In genomic region chr10:30346615-30347014, GRCh38 we compare ENCODE assay signal across 17 cellular contexts. TPM values are rescaled to one million over a fixed set of nuclear protein-coding genes. Genes with fewer than 3 reads are reported as not detected.
DNase-seq lines count a peak whose midpoint lies in the region; ATAC-seq and TF ChIP-seq lines count a peak whose summit lies in the region.
"Had no signal": no experiment of that assay in that cellular context is flagged by ENCODE, and none has a peak within 500 bp of the region (broad histone marks: within the 10 kb centered on the region; RNA-seq: fewer than 3 reads in every experiment).

No MANE protein-coding gene starts in this region.

- peaks cover 34% of the 10 kb centered on the region for H3K4me1 Mint-ChIP-seq in activated CD4-positive, alpha-beta T cell treated with anti-CD3 and anti-CD28 coated beads, Interleukin-2, amount 10 ng/mL, durations not matched to agents 24 days and 14 days

- H3K4me1 ChIP-seq in KMS-11 (ENCODE audit: low read depth, poor library complexity, severe bottlenecking): peaks cover 36% of the 10 kb centered on the region
- peaks cover 27% of the 10 kb centered on the region for H3K4me1 ChIP-seq in adipocyte (ENCODE audit: control insufficient read depth, insufficient read depth, low read length)
- H3K4me1 ChIP-seq in neuronal stem cell (ENCODE audit: control insufficient read depth in 2 of 2, insufficient read depth in 1 of 2, low read depth in 1 of 2, low read length in 2 of 2): peaks cover 0 to 5% of the 10 kb centered on the region in 2 donors

- H3K27ac Mint-ChIP-seq in activated CD4-positive, alpha-beta T cell treated with anti-CD3 and anti-CD28 coated beads, Interleukin-2, amount 10 ng/mL, durations not matched to agents 24 days and 14 days: peak overlapping the region; percentile 53

- no peak overlapping the region for H4K8ac ChIP-seq in neuronal stem cell (ENCODE audit: low read depth, low read length)

- no peak overlapping the region for H2BK12ac ChIP-seq in neuronal stem cell (ENCODE audit: low read length)

- H3K9me3 ChIP-seq in adipocyte (ENCODE audit: control insufficient read depth, low read length) (no peaks in the 10 kb centered on the region), neuronal stem cell (replicated peaks in 1 of 2; ENCODE audit: control insufficient read depth in 2 of 2, insufficient read depth in 1 of 2, low read depth in 1 of 2, low read length in 2 of 2) (no peaks in the 10 kb centered on the region)
- H3K9me3 ChIP-seq: vagina had no signal

- no peak overlapping the region for H2BK120ac ChIP-seq in neuronal stem cell (ENCODE audit: low read depth, low read length)

- H3K9ac ChIP-seq in KMS-11: no peak overlapping the region
- no peak overlapping the region for H3K9ac ChIP-seq in adipocyte (ENCODE audit: low read length)
- peak overlapping the region; percentile 21 for H3K9ac ChIP-seq in neuronal stem cell (ENCODE audit: low read depth, low read length, poor library complexity)

- no peaks in the 10 kb centered on the region for H3K27me3 ChIP-seq in KMS-11 (ENCODE audit: insufficient read depth, low read depth)
- no peaks in the 10 kb centered on the region for H3K27me3 ChIP-seq in adipocyte (replicated peaks; ENCODE audit: control insufficient read depth, insufficient read depth, low read length)
- no peaks in the 10 kb centered on the region for H3K27me3 ChIP-seq in neuronal stem cell (ENCODE audit: control insufficient read depth in 3 of 3, insufficient read depth in 3 of 3, low read depth in 1 of 3, low read length in 3 of 3)
- H3K27me3 ChIP-seq: vagina had no signal

- no peak overlapping the region for H3K23ac ChIP-seq in neuronal stem cell (ENCODE audit: low read depth, low read length, poor library complexity)

- H3K36me3 ChIP-seq in KMS-11 (ENCODE audit: insufficient read depth) (no peaks in the 10 kb centered on the region), adipocyte (ENCODE audit: control insufficient read depth, insufficient read depth, low read length, severe bottlenecking) (no peaks in the 10 kb centered on the region), neuronal stem cell (replicated peaks in 1 of 2; ENCODE audit: control insufficient read depth in 2 of 2, insufficient read depth in 2 of 2, low read length in 2 of 2) (peaks cover 3 to 18% of the 10 kb centered on the region in 2 donors)
- H3K36me3 ChIP-seq: vagina had no signal

- no peak overlapping the region for H3K14ac ChIP-seq in neuronal stem cell (ENCODE audit: low read length)

- peak; percentile 54 for DNase-seq in activated CD4-positive, alpha-beta T cell treated with anti-CD3 and anti-CD28 coated beads, Interleukin-2, amount 10 ng/mL, durations not matched to agents 24 days and 14 days
- DNase-seq in activated CD4-positive, alpha-beta T cell treated with anti-CD3 and anti-CD28 coated beads, Interleukin-2, amount 50 U/mL, for 1 hour: no peak
- DNase-seq in adipocyte (ENCODE audit: low read depth) (no peak), neuronal stem cell (ENCODE audit: low spot score) (no peak), NCI-H774 (lab: John Stamatoyannopoulos, UW) (no peak)
- DNase-seq: ACHN; activated CD8-positive, alpha-beta memory T cell treated with anti-CD3 and anti-CD28 coated beads, Interleukin-2, amount 50 U/mL, for 4 hours; NCI-H1092 treated with DMSO at 0.1 percent for 48 hours; NCI-H345; nucleus accumbens; stimulated activated CD4-positive, alpha-beta T cell treated with anti-CD3 and anti-CD28 coated beads, Interleukin-12 subunit alpha, Interleukin-12 subunit beta, amount 100 ng/mL, for 4 hours; T1000 had no signal

- peaks cover 75% of the 10 kb centered on the region for H3K79me2 ChIP-seq in KMS-11 (ENCODE audit: insufficient read depth, low read depth)

- H3K4me2 ChIP-seq in KMS-11: peak overlapping the region; percentile 70; the same call in 1 of the 2 replicates
- no peak overlapping the region for H3K4me2 ChIP-seq in neuronal stem cell (ENCODE audit: insufficient read depth, low read length, poor library complexity, severe bottlenecking)

- H3K27me3 Mint-ChIP-seq in activated CD4-positive, alpha-beta T cell treated with anti-CD3 and anti-CD28 coated beads, Interleukin-2, amount 10 ng/mL, durations not matched to agents 24 days and 14 days: no peaks in the 10 kb centered on the region

- H2AK5ac ChIP-seq in neuronal stem cell (ENCODE audit: low read depth, low read length): no peak overlapping the region

- no peak overlapping the region for H3K4ac ChIP-seq in neuronal stem cell (ENCODE audit: low read length)

- ATAC-seq in HG03521 (IDR thresholded peaks at IDR 0.05; ENCODE audit: unreplicated experiment): no peak
- ATAC-seq in GM19455 (IDR thresholded peaks at IDR 0.05; ENCODE audit: unreplicated experiment): no peak
- ATAC-seq: Panc1 had no signal

- no peak overlapping the region for H3K4me3 ChIP-seq in KMS-11 (IDR thresholded peaks at IDR 0.05; ENCODE audit: insufficient read depth, low read depth, low read length)
- H3K4me3 ChIP-seq in adipocyte (ENCODE audit: low read length): peak overlapping the region; percentile 100
- peak overlapping the region in 1 of 2 donors; percentile 41 for H3K4me3 ChIP-seq in neuronal stem cell (ENCODE audit: low read length in 2 of 2)
- H3K4me3 ChIP-seq: vagina had no signal

- H2BK15ac ChIP-seq in neuronal stem cell (ENCODE audit: low read length): no peak overlapping the region

- peaks cover 39% of the 10 kb centered on the region for H3K36me3 Mint-ChIP-seq in activated CD4-positive, alpha-beta T cell treated with anti-CD3 and anti-CD28 coated beads, Interleukin-2, amount 10 ng/mL, durations not matched to agents 24 days and 14 days (ENCODE audit: low read depth)

- H3K4me3 Mint-ChIP-seq in activated CD4-positive, alpha-beta T cell treated with anti-CD3 and anti-CD28 coated beads, Interleukin-2, amount 10 ng/mL, durations not matched to agents 24 days and 14 days: peak overlapping the region; percentile 90

- H3K79me1 ChIP-seq in neuronal stem cell (ENCODE audit: low read depth, low read length): peaks cover 3% of the 10 kb centered on the region

- intact Hi-C loops in activated CD4-positive, alpha-beta T cell treated with anti-CD3 and anti-CD28 coated beads, Interleukin-2, amount 10 ng/mL, durations not matched to agents 24 days and 14 days (cut with micrococcal nuclease): loop anchor here (5.0 to 10.0 kb wide), 2 partner anchors 322 to 939 kb away; no protein-coding TSS in a partner anchor

- TF ChIP-seq CTCF in KMS-11 (conservative IDR thresholded peaks at IDR 0.05; ENCODE audit: low read depth, low read length): no peak

- WGBS in neuronal stem cell (ENCODE audit: extremely low coverage in 2 of 2, insufficient read length in 2 of 2, insufficient replicate concordance in 1 of 2), 2 donors: no CpG with 5 or more reads among the region's 4 CpGs

- H3K9me3 Mint-ChIP-seq in activated CD4-positive, alpha-beta T cell treated with anti-CD3 and anti-CD28 coated beads, Interleukin-2, amount 10 ng/mL, durations not matched to agents 24 days and 14 days: no peaks in the 10 kb centered on the region

- H3K18ac ChIP-seq in neuronal stem cell (ENCODE audit: low read length): no peak overlapping the region

- no peak overlapping the region for H2AFZ ChIP-seq in KMS-11 (ENCODE audit: low read depth)
- no peak overlapping the region for H2AFZ ChIP-seq in neuronal stem cell (ENCODE audit: low read length)

- H3K27ac ChIP-seq in KMS-11: no peak overlapping the region
- no peak overlapping the region for H3K27ac ChIP-seq in neuronal stem cell (replicated peaks; ENCODE audit: low read length)
- H3K27ac ChIP-seq: vagina had no signal

- peaks cover 18% of the 10 kb centered on the region for H4K20me1 ChIP-seq in KMS-11 (ENCODE audit: insufficient read depth)

- H2BK5ac ChIP-seq in neuronal stem cell (ENCODE audit: low read length): no peak overlapping the region

- no peak overlapping the region for H4K91ac ChIP-seq in neuronal stem cell (ENCODE audit: low read depth, low read length, poor library complexity)

RNA-seq across cellular contexts. Expression of gene MTPAP, which starts 2.5 kb away (rescaled TPM):
- total RNA-seq in activated CD4-positive, alpha-beta T cell treated with anti-CD3 and anti-CD28 coated beads, Interleukin-2, amount 10 ng/mL, durations not matched to agents 24 days and 14 days: 56.9 and 60.5 TPM in 2 replicates
- 15.9 TPM for polyA plus RNA-seq in neuronal stem cell (2013, experiment 1 of 2)
- 16.9 TPM for polyA plus RNA-seq in neuronal stem cell (2013, experiment 2 of 2)
